Comparison of ENCODE assay signal across 1 cellular context in genomic region chr20:36525620-36526365, GRCh38.
TF ChIP-seq lines count a peak whose summit lies in the region.

No MANE protein-coding gene starts in this region.

TF ChIP-seq in K562, 482 proteins besides CTCF, POLR2A, EP300 and RAD21:
- TF ChIP-seq ILF3 (IDR thresholded peaks at IDR 0.05; ENCODE audit: borderline replicate concordance): no peak
- TF ChIP-seq CHCHD3 (CRISPR knock-in tag; IDR thresholded peaks at IDR 0.05): no peak
- no peak for TF ChIP-seq GTF2E2 (tag; IDR thresholded peaks at IDR 0.05)
